8 cellular contexts compared by ENCODE assay signal in the genomic region with DNA sequence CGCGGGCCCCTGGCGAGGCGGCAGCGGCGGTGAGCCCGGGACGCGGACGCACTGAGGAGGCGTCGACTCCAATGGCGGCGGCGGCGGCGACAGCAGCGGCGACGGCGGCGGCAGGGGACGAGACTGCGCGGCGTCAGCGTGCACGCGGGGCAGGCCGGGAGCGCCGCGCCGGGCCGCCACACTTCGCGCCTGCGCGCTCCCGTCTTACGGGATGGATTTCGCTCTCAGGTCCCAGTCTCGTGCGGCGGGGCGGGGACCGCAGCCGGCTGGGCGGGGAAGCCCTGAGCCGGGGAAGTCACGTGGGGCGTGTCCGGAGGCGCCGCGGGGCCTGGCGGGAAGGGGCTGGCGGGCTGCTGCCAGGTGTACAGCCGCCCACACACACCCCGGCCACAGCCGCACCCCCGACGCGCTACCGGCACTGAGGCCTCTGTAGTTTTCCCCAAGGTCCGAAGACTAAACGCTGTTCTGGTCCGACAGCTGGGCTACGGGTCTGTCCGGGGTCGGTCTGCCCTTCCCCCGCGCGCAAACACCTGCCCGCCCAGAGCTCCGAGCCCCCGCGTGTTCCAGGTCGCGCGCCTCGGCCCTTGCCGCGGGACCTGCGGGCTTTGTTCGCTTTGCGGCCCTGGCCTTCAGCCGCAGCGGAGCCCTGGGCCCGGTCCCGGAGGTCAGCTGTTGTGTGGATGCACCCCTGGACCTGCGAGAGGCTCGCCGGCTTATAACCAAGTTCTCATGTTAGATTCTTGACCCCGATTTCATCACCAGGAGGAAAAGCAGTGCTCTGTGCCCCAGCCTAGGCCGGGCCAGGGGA. TPM values are rescaled to one million over a fixed set of nuclear protein-coding genes. Genes with fewer than 3 reads are reported as not detected.
DNase-seq lines count a peak whose midpoint lies in the region; ATAC-seq and TF ChIP-seq lines count a peak whose summit lies in the region.

A gene (minus strand): TSS at position 91 of the 808 bp plus-strand sequence. CDS start 239 bp downstream, outside the sequence.

- WGBS in spleen, 5 donors = 1 to 8% (median 1%) methylated on average over 10 to 96 of the region's 96 CpGs

- intact Hi-C loops in activated B cell treated with CpG ODN at 0.5 μM for 24 hours (cut with micrococcal nuclease) (loop anchor here (1.0 kb wide), 2 partner anchors 37 to 56 kb away; a partner anchor contains a TSS), spleen (cut with DNase I; ENCODE audit: low total_unique reads) (no loop called here)

- H3K36me3 Mint-ChIP-seq in activated B cell treated with CpG ODN at 0.5 μM for 24 hours (ENCODE audit: low read depth) = peaks cover 38% of the 10 kb centered on the region

- no peaks in the 10 kb centered on the region for H3K9me3 ChIP-seq in spleen

- H3K27me3 Mint-ChIP-seq in activated B cell treated with CpG ODN at 0.5 μM for 24 hours = peaks cover 4% of the 10 kb centered on the region

- H3K4me1 ChIP-seq in spleen = peaks cover 16 to 54% (median 45%) of the 10 kb centered on the region in 6 donors

- peak within 1 kb of the TSS; percentile 89 for H3K4me3 Mint-ChIP-seq in activated B cell treated with CpG ODN at 0.5 μM for 24 hours

- H3K9me3 Mint-ChIP-seq in activated B cell treated with CpG ODN at 0.5 μM for 24 hours = no peaks in the 10 kb centered on the region

- peaks cover 40% of the 10 kb centered on the region for H3K4me1 Mint-ChIP-seq in activated B cell treated with CpG ODN at 0.5 μM for 24 hours

- H3K4me3 ChIP-seq in AG09309 (ENCODE audit: control insufficient read depth, low read depth, low read length) (peak within 1 kb of the TSS; percentile 92), cardiac fibroblast (replicated peaks in 1 of 2; ENCODE audit: low read depth in 2 of 2, low read length in 2 of 2) (peak within 1 kb of the TSS; percentile 74 to 75), spleen (peak within 1 kb of the TSS; percentile 83 to 98 (median 89))

- POLR2A ChIA-PET in activated B cell treated with CpG ODN at 0.5 μM for 24 hours (lab: Charles Lee) = interaction anchor here (1.1 kb wide), 1 partner anchor 56 kb away, joined by 4 read pairs; a partner anchor contains a TSS

- H3K27ac ChIP-seq in spleen = peak within 1 kb of the TSS; percentile 79 to 91 (median 85)

- ATAC-seq in GM19025 (IDR thresholded peaks at IDR 0.05; ENCODE audit: low read depth, unreplicated experiment) (peak; percentile 80), HG03280 (IDR thresholded peaks at IDR 0.05; ENCODE audit: unreplicated experiment) (peak; percentile 88), activated B cell treated with CpG ODN at 0.5 μM for 24 hours (ENCODE audit: low read depth) (peak; percentile 87)

- DNase-seq in AG09309 (ENCODE audit: low read depth) = peak; percentile 50
- DNase-seq in NCI-H345 (lab: John Stamatoyannopoulos, UW) = peak; percentile 99
- peak; percentile 96 for DNase-seq in activated B cell treated with CpG ODN at 0.5 μM for 24 hours
- DNase-seq in cardiac fibroblast (ENCODE audit: low read depth in 2 of 2) = peak; percentile 92 to 96
- peak; percentile 95 for DNase-seq in inferior parietal cortex (ENCODE audit: extremely low spot score)
- DNase-seq in spleen = peak; percentile 100

- no peak for TF ChIP-seq CTCF in AG09309 (IDR thresholded peaks at IDR 0.05; ENCODE audit: control insufficient read depth, insufficient read depth, low read depth, low read length, missing control alignments)
- TF ChIP-seq CTCF in activated B cell treated with CpG ODN at 0.5 μM for 24 hours (IDR thresholded peaks at IDR 0.05) = no peak
- TF ChIP-seq CTCF in cardiac fibroblast (IDR thresholded peaks at IDR 0.05; ENCODE audit: low read depth, low read length) = no peak
- TF ChIP-seq CTCF in spleen (IDR thresholded peaks at IDR 0.05 in 8 of 11, conservative IDR thresholded peaks at IDR 0.05 in 3 of 11) = peak in 1 of 11 experiments; percentile 12

- peak within 1 kb of the TSS; percentile 84 for H3K27ac Mint-ChIP-seq in activated B cell treated with CpG ODN at 0.5 μM for 24 hours

- H3K36me3 ChIP-seq in spleen = peaks cover 0 to 36% (median 22%) of the 10 kb centered on the region in 6 donors

- CTCF ChIA-PET in activated B cell treated with CpG ODN at 0.5 μM for 24 hours (lab: Charles Lee) = no interaction called here

- peak in 1 of 3 donors; percentile 64 for TF ChIP-seq POLR2A in spleen (IDR thresholded peaks at IDR 0.05)

- peaks cover 0 to 12% (median 0%) of the 10 kb centered on the region in 7 donors for H3K27me3 ChIP-seq in spleen (replicated peaks in 1 of 7)

RNA-seq across cellular contexts. Expression of the gene that starts here (rescaled TPM):
- total RNA-seq in activated B cell treated with CpG ODN at 0.5 μM for 24 hours (32.6 and 34.1 TPM in 2 replicates), spleen (10 to 100 TPM; 30.8 to 41.6 (median 35.9) TPM)
- 10 to 100 TPM; 18.8 to 24.3 (median 21.2) TPM for polyA plus RNA-seq in spleen

Comparison
In these comparisons a context has a peak if more than half of its experiments do, and no peak if none do; other contexts are left out.
1. Peak in every context shown above with its lines: DNase-seq, ATAC-seq, H3K4me3 ChIP-seq and H3K27ac ChIP-seq.
2. DNase-seq: peak in every context shown above with its lines; median percentile 100 in spleen; 99 in NCI-H345; 96 in activated B cell treated with CpG ODN at 0.5 μM for 24 hours; 95 in inferior parietal cortex; 94 in cardiac fibroblast; 50 in AG09309.